Comparison of ENCODE assay signal across 19 cellular contexts in the genomic region with DNA sequence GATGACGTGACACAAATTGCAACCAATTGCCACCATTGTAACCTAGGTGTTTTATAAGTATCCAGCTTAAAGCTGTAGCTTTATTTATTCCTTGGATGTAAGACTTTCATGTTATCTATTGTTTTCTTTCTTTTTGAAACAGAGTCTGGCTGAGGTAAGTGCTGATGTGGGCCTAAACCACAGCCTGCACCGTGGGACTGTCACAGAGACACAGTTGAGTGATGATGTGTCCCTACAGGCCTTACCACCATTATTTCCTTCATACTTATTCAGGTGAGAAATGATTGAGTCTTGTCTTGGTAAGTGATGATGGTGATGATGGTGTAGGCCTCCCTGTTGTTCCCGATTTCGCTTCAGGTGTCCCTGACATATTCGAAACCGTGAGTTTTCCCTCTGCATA. TPM values are rescaled to one million over a fixed set of nuclear protein-coding genes. Genes with fewer than 3 reads are reported as not detected.
DNase-seq lines count a peak whose midpoint lies in the region; ATAC-seq and TF ChIP-seq lines count a peak whose summit lies in the region.
"Had no signal": no experiment of that assay in that cellular context is flagged by ENCODE, and none has a peak within 500 bp of the region (broad histone marks: within the 10 kb centered on the region; RNA-seq: fewer than 3 reads in every experiment).

No MANE protein-coding gene starts in this region.

- H3K27me3 Mint-ChIP-seq in activated B cell treated with CpG ODN at 0.5 μM for 24 hours (no peaks in the 10 kb centered on the region), naive B cell (no peaks in the 10 kb centered on the region)
- H3K27me3 Mint-ChIP-seq: CD4-positive, alpha-beta T cell had no signal

- H3K4me1 ChIP-seq in BLaER1 (peaks cover 10% of the 10 kb centered on the region), esophagus squamous epithelium (no peaks in the 10 kb centered on the region)
- H3K4me1 ChIP-seq: Caco-2 had no signal

- peak overlapping the region; percentile 49 for H3K4me2 ChIP-seq in BLaER1

- no peak overlapping the region for H3K4me3 Mint-ChIP-seq in activated B cell treated with CpG ODN at 0.5 μM for 24 hours
- peak overlapping the region in 2 of 8 donors; percentile 2 to 51 for H3K4me3 Mint-ChIP-seq in naive B cell
- H3K4me3 Mint-ChIP-seq: CD4-positive, alpha-beta T cell; CD8-positive, alpha-beta T cell had no signal

- no peaks in the 10 kb centered on the region for H3K36me3 ChIP-seq in BLaER1
- H3K36me3 ChIP-seq in esophagus squamous epithelium = no peaks in the 10 kb centered on the region

- POLR2A ChIA-PET in activated B cell treated with CpG ODN at 0.5 μM for 24 hours (lab: Charles Lee) = no interaction called here

- no peak overlapping the region for H3K9ac ChIP-seq in BLaER1

- H3K4me1 Mint-ChIP-seq in activated B cell treated with CpG ODN at 0.5 μM for 24 hours (peaks cover 14% of the 10 kb centered on the region), naive B cell (peaks cover 5 to 16% (median 12%) of the 10 kb centered on the region in 3 donors)

- DNase-seq in activated B cell treated with CpG ODN at 0.5 μM for 24 hours = no peak
- DNase-seq in naive B cell = no peak
- no peak for DNase-seq in esophagus squamous epithelium (lab: John Stamatoyannopoulos, UW)
- DNase-seq in medulla oblongata (ENCODE audit: extremely low spot score) = no peak
- DNase-seq: 8988T; ACHN; Caco-2; Calu3; CD4-positive, alpha-beta T cell; CD8-positive, alpha-beta T cell; DMS79 treated with DMSO at 0.1 percent for 48 hours; GF-D8 had no signal

- peaks cover 8% of the 10 kb centered on the region; the same call in 1 of the 2 replicates for H3K27me3 ChIP-seq in BLaER1
- no peaks in the 10 kb centered on the region for H3K27me3 ChIP-seq in esophagus squamous epithelium

- H3K27ac Mint-ChIP-seq in activated B cell treated with CpG ODN at 0.5 μM for 24 hours (no peak overlapping the region), naive B cell (peak overlapping the region in 2 of 6 donors; percentile 12 to 77)
- H3K27ac Mint-ChIP-seq: CD4-positive, alpha-beta T cell; CD8-positive, alpha-beta T cell had no signal

- ATAC-seq in activated B cell treated with CpG ODN at 0.5 μM for 24 hours (ENCODE audit: low read depth) (peak; percentile 49), naive B cell (ENCODE audit: low read depth in 2 of 2) (peak; percentile 42 to 56), GM21529 (IDR thresholded peaks at IDR 0.05; ENCODE audit: unreplicated experiment) (no peak), HG03159 (IDR thresholded peaks at IDR 0.05; ENCODE audit: unreplicated experiment) (no peak)
- ATAC-seq: CD8-positive, alpha-beta T cell had no signal

- H4K20me1 ChIP-seq in BLaER1 = no peaks in the 10 kb centered on the region

- H3K36me3 Mint-ChIP-seq in activated B cell treated with CpG ODN at 0.5 μM for 24 hours (ENCODE audit: low read depth) (no peaks in the 10 kb centered on the region), naive B cell (no peaks in the 10 kb centered on the region)
- H3K36me3 Mint-ChIP-seq: CD8-positive, alpha-beta T cell had no signal

- WGBS in esophagus squamous epithelium, 2 donors = 85 to 90% methylated on average over 6 of the region's 6 CpGs

- H3K27ac ChIP-seq in BLaER1 = no peak overlapping the region
- no peak overlapping the region for H3K27ac ChIP-seq in esophagus squamous epithelium
- H3K27ac ChIP-seq: C4-2B had no signal

- TF ChIP-seq CTCF in activated B cell treated with CpG ODN at 0.5 μM for 24 hours (IDR thresholded peaks at IDR 0.05) (no peak), esophagus squamous epithelium (IDR thresholded peaks at IDR 0.05) (no peak)

- H3K9me3 ChIP-seq in BLaER1 (no peaks in the 10 kb centered on the region), esophagus squamous epithelium (no peaks in the 10 kb centered on the region)
- H3K9me3 ChIP-seq: Caco-2 had no signal

- H3K9me3 Mint-ChIP-seq in activated B cell treated with CpG ODN at 0.5 μM for 24 hours (no peaks in the 10 kb centered on the region), naive B cell (peaks cover 0 to 17% (median 5%) of the 10 kb centered on the region in 7 donors)
- H3K9me3 Mint-ChIP-seq: CD4-positive, alpha-beta T cell; CD8-positive, alpha-beta T cell had no signal

- intact Hi-C loops in activated B cell treated with CpG ODN at 0.5 μM for 24 hours (cut with micrococcal nuclease) (no loop called here), esophagus squamous epithelium (cut with DNase I) (no loop called here)

- CTCF ChIA-PET in activated B cell treated with CpG ODN at 0.5 μM for 24 hours (lab: Charles Lee) = no interaction called here

- no peak overlapping the region for H3K4me3 ChIP-seq in BLaER1
- no peak overlapping the region for H3K4me3 ChIP-seq in esophagus squamous epithelium

- TF ChIP-seq POLR2A in esophagus squamous epithelium (IDR thresholded peaks at IDR 0.05) = no peak

RNA-seq across cellular contexts. Expression of gene ATXN3L, which starts 8.3 kb away (rescaled TPM):
- total RNA-seq in activated B cell treated with CpG ODN at 0.5 μM for 24 hours = not detected in 2 replicates
- not detected for polyA plus RNA-seq in naive B cell (ENCODE audit: low read depth in 6 of 6)
- not detected for total RNA-seq in esophagus squamous epithelium
- total RNA-seq: A673; Caco-2; Calu3; CD4-positive, alpha-beta T cell; CD8-positive, alpha-beta T cell had no signal
- polyA plus RNA-seq: AG04450, BJ had no signal

Comparison
In these comparisons a context has a peak if more than half of its experiments do, and no peak if none do; other contexts are left out.
1. ATAC-seq: peak in activated B cell treated with CpG ODN at 0.5 μM for 24 hours (single experiment) and naive B cell (2 of 2); none in GM21529 (single experiment) and HG03159 (single experiment).